ENCODE assay signal across 19 cellular contexts in genomic region chr6:11645016-11645415, GRCh38.
"Had no signal": no experiment of that assay in that cellular context is flagged by ENCODE, and none has a peak within 500 bp of the region (broad histone marks: within the 10 kb centered on the region; RNA-seq: fewer than 3 reads in every experiment).

No MANE protein-coding gene starts in this region.

- H3K9me3 ChIP-seq: lower lobe of right lung, right atrium auricular region had no signal

- H3K4me1 Mint-ChIP-seq: activated B cell treated with CpG ODN at 0.5 μM for 24 hours; activated naive CD8-positive, alpha-beta T cell treated with anti-CD3 and anti-CD28 coated beads, Interleukin-2, amount 10 ng/mL, durations not matched to agents 7 days and 5 days had no signal

- H3K27ac Mint-ChIP-seq: activated B cell treated with CpG ODN at 0.5 μM for 24 hours; activated naive CD8-positive, alpha-beta T cell treated with anti-CD3 and anti-CD28 coated beads, Interleukin-2, amount 10 ng/mL, durations not matched to agents 7 days and 5 days; activated T-cell treated with anti-CD3 and anti-CD28 coated beads, Interleukin-2, amount 50 U/mL, for 72 hours; progenitor cell of endocrine pancreas had no signal

- H3K27ac ChIP-seq: dorsolateral prefrontal cortex, foreskin keratinocyte, lower lobe of right lung, right atrium auricular region had no signal

- H3K4me3 ChIP-seq: dorsolateral prefrontal cortex, lower lobe of right lung, right atrium auricular region had no signal

- H3K36me3 Mint-ChIP-seq: activated naive CD8-positive, alpha-beta T cell treated with anti-CD3 and anti-CD28 coated beads, Interleukin-2, amount 10 ng/mL, durations not matched to agents 7 days and 5 days had no signal

- H3K36me3 ChIP-seq: lower lobe of right lung, right atrium auricular region had no signal

- H3K9me3 Mint-ChIP-seq: activated naive CD8-positive, alpha-beta T cell treated with anti-CD3 and anti-CD28 coated beads, Interleukin-2, amount 10 ng/mL, durations not matched to agents 7 days and 5 days; activated T-cell treated with anti-CD3 and anti-CD28 coated beads, Interleukin-2, amount 50 U/mL, for 72 hours had no signal

- H3K4me1 ChIP-seq: lower lobe of right lung, right atrium auricular region had no signal

- H3K27me3 ChIP-seq: foreskin keratinocyte, right atrium auricular region had no signal

- H3K27me3 Mint-ChIP-seq: progenitor cell of endocrine pancreas had no signal

- ATAC-seq: activated T-cell treated with anti-CD3 and anti-CD28 coated beads, Interleukin-2, amount 50 U/mL, for 72 hours; foreskin keratinocyte; left colon; lower lobe of right lung had no signal

- H3K4me3 Mint-ChIP-seq: activated B cell treated with CpG ODN at 0.5 μM for 24 hours; activated naive CD8-positive, alpha-beta T cell treated with anti-CD3 and anti-CD28 coated beads, Interleukin-2, amount 10 ng/mL, durations not matched to agents 7 days and 5 days; activated T-cell treated with anti-CD3 and anti-CD28 coated beads, Interleukin-2, amount 50 U/mL, for 72 hours had no signal

- DNase-seq: activated B cell treated with CpG ODN at 0.5 μM for 24 hours; activated CD4-positive, alpha-beta T cell treated with anti-CD3 and anti-CD28 coated beads for 48 hours; activated CD8-positive, alpha-beta memory T cell treated with anti-CD3 and anti-CD28 coated beads, Interleukin-2, amount 50 U/mL, for 48 hours; activated gamma-delta T cell treated with Interleukin-2 at 50 U/mL for 16 hours; activated naive CD8-positive, alpha-beta T cell treated with anti-CD3 and anti-CD28 coated beads, Interleukin-2, amount 10 ng/mL, durations not matched to agents 7 days and 5 days; activated T-cell treated with anti-CD3 and anti-CD28 coated beads, Interleukin-2, amount 50 U/mL, for 72 hours; aorta; dorsolateral prefrontal cortex; erythroblast; foreskin keratinocyte; head of caudate nucleus; left colon; lower lobe of right lung; midbrain; small intestine; stimulated activated CD4-positive, alpha-beta T cell treated with anti-CD3 and anti-CD28 coated beads, Interleukin-4, amount 100 ng/mL, for 24 hours; stimulated activated naive CD4-positive, alpha-beta T cell treated with Interleukin-2 at 50 U/mL for 16 hours had no signal
